8 cellular contexts compared by ENCODE assay signal in the genomic region with DNA sequence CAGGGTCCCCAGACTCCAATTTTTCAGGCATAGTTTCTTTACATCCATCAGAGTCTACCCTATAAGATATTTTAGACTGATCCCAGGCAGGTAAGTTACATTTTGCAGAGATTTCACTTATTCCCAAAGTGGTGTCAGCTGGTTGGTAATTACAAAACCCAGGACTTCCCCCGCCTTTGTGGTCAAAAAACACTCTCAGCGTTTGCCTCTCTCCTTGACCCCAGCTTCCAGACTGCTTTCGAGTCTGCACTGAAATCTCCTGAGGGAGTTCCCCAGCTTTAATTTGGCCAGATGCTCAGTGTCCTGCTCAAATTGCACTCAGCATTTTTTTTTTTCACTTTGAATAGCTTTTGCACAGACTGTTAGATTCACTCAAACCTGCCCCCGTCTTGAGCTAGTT. TPM values are rescaled to one million over a fixed set of nuclear protein-coding genes. Genes with fewer than 3 reads are reported as not detected.
A peak's percentile ranks its signal among the peaks of the same experiment; 100 is the strongest.
DNase-seq lines count a peak whose midpoint lies in the region; ATAC-seq, FAIRE-seq and TF ChIP-seq lines count a peak whose summit lies in the region.

No MANE protein-coding gene starts in this region.

- no peak overlapping the region for H3K27ac ChIP-seq in coronary artery

- TF ChIP-seq CTCF in coronary artery (IDR thresholded peaks at IDR 0.05): no peak

- no peak overlapping the region for H3K4me3 ChIP-seq in coronary artery

- DNase-seq in GM12892 (ENCODE audit: insufficient read length) (no peak), islet precursor cell (peak; percentile 88), coronary artery (ENCODE audit: low spot score) (no peak), DMS53 (lab: John Stamatoyannopoulos, UW) (no peak), germinal center (ENCODE audit: low spot score) (no peak), NCI-H187 treated with DMSO at 0.1 percent for 48 hours (lab: John Stamatoyannopoulos, UW) (no peak)

- ATAC-seq in GM21528 (IDR thresholded peaks at IDR 0.05; ENCODE audit: low FRiP score, unreplicated experiment): peak; percentile 54
- peak; percentile 57 for ATAC-seq in HG03565 (IDR thresholded peaks at IDR 0.05; ENCODE audit: unreplicated experiment)

- TF ChIP-seq POLR2A in GM12892 (IDR thresholded peaks at IDR 0.05; ENCODE audit: low read depth, low read length): no peak

- FAIRE-seq in GM12892 (lab: Jason Lieb, UNC): peak; percentile 42

RNA-seq across cellular contexts. Expression of a gene that starts 11.2 kb away (rescaled TPM):
- polyA plus RNA-seq in GM12892 (2012; ENCODE audit: missing spikeins): 5.7 TPM
